8 cellular contexts compared by ENCODE assay signal in genomic region chr6:7910298-7910653, GRCh38. TPM values are rescaled to one million over a fixed set of nuclear protein-coding genes. Genes with fewer than 3 reads are reported as not detected.
DNase-seq lines count a peak whose midpoint lies in the region; ATAC-seq and TF ChIP-seq lines count a peak whose summit lies in the region.

No MANE protein-coding gene starts in this region.

- no TSS peak for BruUV-seq in PC-9 (replicated peaks; lab: Mats Ljungman, UMichigan)

- H3K4me2 ChIP-seq in PC-9, result peak overlapping the region; percentile 96; the same call in 1 of the 2 replicates

- H3K27ac Mint-ChIP-seq in mesothelial cell of epicardium, result no peak overlapping the region

- CTCF ChIA-PET in PC-9 (lab: Charles Lee), result no interaction called here

- ATAC-seq in GM21737 (IDR thresholded peaks at IDR 0.05; ENCODE audit: unreplicated experiment) (peak; percentile 17), right cardiac atrium (no peak), GM18858 (IDR thresholded peaks at IDR 0.05; ENCODE audit: unreplicated experiment) (no peak)
- peak; percentile 19 for ATAC-seq in stimulated activated naive CD8-positive, alpha-beta T cell treated with anti-CD3 and anti-CD28 coated beads, Interleukin-15, Interleukin-2, amounts not matched to agents 100 U/mL and 50 U/mL, for 24 hours

- H3K79me2 ChIP-seq in PC-9 (ENCODE audit: low read depth), result peaks cover 40% of the 10 kb centered on the region

- H3K4me1 ChIP-seq in ES-I3 (ENCODE audit: insufficient read depth, low read length) (peaks cover 5% of the 10 kb centered on the region; the same call in 1 of the 2 replicates), PC-9 (replicated peaks; ENCODE audit: insufficient read depth) (peaks cover 14% of the 10 kb centered on the region; the same call in 1 of the 2 replicates), right cardiac atrium (ENCODE audit: control insufficient read depth, insufficient read depth, low read length) (peaks cover 10% of the 10 kb centered on the region)

- under 1% methylated on average over 57 of the region's 57 CpGs for WGBS in right cardiac atrium

- no peak overlapping the region for H2AFZ ChIP-seq in PC-9

- peak overlapping the region; percentile 87 for H3K9ac ChIP-seq in ES-I3 (ENCODE audit: low read depth, low read length)

- H3K27ac ChIP-seq in PC-9, result no peak overlapping the region
- H3K27ac ChIP-seq in right cardiac atrium (ENCODE audit: low read length), result peak overlapping the region; percentile 18

- no peak for TF ChIP-seq CTCF in PC-9 (conservative IDR thresholded peaks at IDR 0.05)
- TF ChIP-seq CTCF in mesothelial cell of epicardium (IDR thresholded peaks at IDR 0.05; ENCODE audit: unreplicated experiment), result no peak

- H3K9me3 ChIP-seq in ES-I3 (ENCODE audit: control insufficient read depth, insufficient read depth, low read length), result no peaks in the 10 kb centered on the region
- H3K9me3 ChIP-seq in PC-9 (ENCODE audit: insufficient read depth, low read depth), result no peaks in the 10 kb centered on the region
- no peaks in the 10 kb centered on the region for H3K9me3 ChIP-seq in right cardiac atrium (ENCODE audit: control insufficient read depth, low read length)

- intact Hi-C loops in PC-9 (cut with micrococcal nuclease; ENCODE audit: unreplicated experiment) (loop anchor here (1.0 to 5.0 kb wide), 2 partner anchors 65 to 183 kb away; partner anchors contain the start of gene BMP6), right cardiac atrium (cut with DNase I) (no loop called here)

- no peaks in the 10 kb centered on the region for H3K9me2 ChIP-seq in PC-9 (ENCODE audit: insufficient read depth)

- peaks cover 16% of the 10 kb centered on the region for H3K4me1 Mint-ChIP-seq in mesothelial cell of epicardium

- no peaks in the 10 kb centered on the region for H3K27me3 ChIP-seq in PC-9 (ENCODE audit: insufficient read depth, low read depth)
- no peaks in the 10 kb centered on the region for H3K27me3 ChIP-seq in right cardiac atrium (ENCODE audit: control insufficient read depth, insufficient read depth)

- peaks cover 13% of the 10 kb centered on the region for H3F3A ChIP-seq in PC-9 (ENCODE audit: insufficient read depth, low read depth)

- no peaks in the 10 kb centered on the region for H3K36me3 Mint-ChIP-seq in mesothelial cell of epicardium

- no peaks in the 10 kb centered on the region for H3K27me3 Mint-ChIP-seq in mesothelial cell of epicardium (ENCODE audit: low read depth)

- H3K9me3 Mint-ChIP-seq in mesothelial cell of epicardium, result no peaks in the 10 kb centered on the region

- H3K4me3 ChIP-seq in PC-9, result peak overlapping the region; percentile 75; the same call in 1 of the 2 replicates
- peak overlapping the region; percentile 96 for H3K4me3 ChIP-seq in right cardiac atrium (ENCODE audit: low read length)

- H3K4me3 Mint-ChIP-seq in mesothelial cell of epicardium, result no peak overlapping the region

- H3K36me3 ChIP-seq in ES-I3 (ENCODE audit: insufficient read depth, low read length) (no peaks in the 10 kb centered on the region; the same call in 1 of the 2 replicates), PC-9 (ENCODE audit: low read depth) (no peaks in the 10 kb centered on the region)

- peaks cover 17% of the 10 kb centered on the region; the same call in 1 of the 2 replicates for H4K20me1 ChIP-seq in PC-9 (ENCODE audit: insufficient read depth)

- POLR2A ChIA-PET in PC-9 (lab: Charles Lee; ENCODE audit: unreplicated experiment), result interaction anchor here (0.6 kb wide), 1 partner anchor 154 kb away, joined by 5 read pairs; no protein-coding TSS in a partner anchor

- DNase-seq in PC-9 (no peak), right cardiac atrium (no peak), mesothelial cell of epicardium (ENCODE audit: low spot score in 2 of 2, unreplicated experiment in 2 of 2) (no peak), cerebellar cortex (ENCODE audit: low spot score) (no peak)
- DNase-seq in stimulated activated naive CD8-positive, alpha-beta T cell treated with anti-CD3 and anti-CD28 coated beads, Interleukin-15, Interleukin-2, amounts not matched to agents 100 U/mL and 50 U/mL, for 24 hours, result no peak

RNA-seq across cellular contexts. Expression of gene TXNDC5, which starts 0.3 kb away (rescaled TPM):
- total RNA-seq in PC-9 (2021) (74.8 and 80.5 TPM in 2 replicates), right cardiac atrium (10 to 100 TPM; 47.0 to 59.5 (median 57.4) TPM), mesothelial cell of epicardium (120 to 127 TPM (median 126 TPM) in 3 replicates)
- 38.2 TPM for polyA plus RNA-seq in right cardiac atrium

Comparison
In these comparisons a context has a peak if more than half of its experiments do, and no peak if none do; other contexts are left out.
1. ATAC-seq: peak in GM21737 (single experiment) and stimulated activated naive CD8-positive, alpha-beta T cell treated with anti-CD3 and anti-CD28 coated beads, Interleukin-15, Interleukin-2, amounts not matched to agents 100 U/mL and 50 U/mL, for 24 hours (single experiment); none in right cardiac atrium (0 of 2) and GM18858 (single experiment).